In the genomic region with DNA sequence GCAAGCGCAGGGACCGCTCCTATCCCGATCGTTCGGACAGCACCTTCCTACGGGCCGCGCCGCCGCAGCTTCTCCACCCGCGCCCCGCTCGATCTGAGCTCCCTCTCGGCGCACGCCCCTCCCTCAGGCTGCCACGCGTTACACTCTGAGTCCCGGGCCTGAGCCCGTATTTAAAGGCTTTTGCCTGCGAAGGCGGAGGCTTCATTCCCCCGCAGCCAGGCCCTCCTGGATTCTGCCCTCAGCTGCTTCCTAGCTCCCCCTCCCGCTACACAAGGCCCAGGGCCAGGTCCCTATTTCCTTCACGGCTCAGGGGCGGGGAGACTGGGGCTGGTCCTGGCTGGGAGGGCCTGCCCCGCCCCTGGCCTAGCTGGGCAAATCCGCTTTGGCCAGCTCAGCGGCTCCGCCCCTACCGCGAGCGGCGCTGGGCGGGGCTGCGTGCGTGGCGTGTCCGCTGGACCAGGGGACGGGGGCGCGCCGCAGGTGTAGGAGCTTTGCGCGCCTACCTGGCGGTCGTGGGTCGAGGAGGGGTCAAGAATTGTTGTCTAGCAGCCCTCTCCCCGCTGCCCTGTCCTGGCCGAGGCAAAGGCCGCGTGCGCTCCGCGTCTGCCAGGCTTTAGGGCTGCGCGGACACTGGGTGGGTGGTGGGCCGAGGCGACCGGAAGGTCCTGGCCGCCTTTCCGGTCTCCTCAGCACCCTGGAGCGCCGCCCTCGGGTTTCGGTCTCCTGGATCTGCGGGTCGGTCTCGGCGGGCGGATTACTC, we compare ENCODE assay signal across 1 cellular context.
TF ChIP-seq lines count a peak whose summit lies in the region.

A gene (minus strand): TSS at position 144 of the 760 bp plus-strand sequence. CDS start 5,927 bp downstream, outside the sequence.

TF ChIP-seq in HepG2, 621 proteins besides CTCF, POLR2A, EP300 and RAD21 (continued from another document and continues in another):
- TF ChIP-seq RARG (CRISPR knock-in tag; IDR thresholded peaks at IDR 0.05; ENCODE audit: low read depth) (peak; percentile 68; the same call in 1 of the 2 replicates), ZNF788 (CRISPR knock-in tag; IDR thresholded peaks at IDR 0.05; ENCODE audit: borderline replicate concordance) (peak; percentile 82; the same call in 1 of the 2 replicates), HCFC1 (IDR thresholded peaks at IDR 0.05; ENCODE audit: low read depth, low read length) (peak; percentile 14; the same call in 1 of the 2 replicates), ZNF12 (CRISPR knock-in tag; IDR thresholded peaks at IDR 0.05) (peak; percentile 67), ZNF335 (CRISPR knock-in tag; IDR thresholded peaks at IDR 0.05) (peak; percentile 78; the same call in 1 of the 2 replicates), ZNF605 (CRISPR knock-in tag; IDR thresholded peaks at IDR 0.05) (peak; percentile 15; the same call in 1 of the 2 replicates), ZNF264 (CRISPR knock-in tag; IDR thresholded peaks at IDR 0.05) (no peak; the same call in none of the 2 replicates), ERF (CRISPR knock-in tag; IDR thresholded peaks at IDR 0.05) (peak; percentile 61; the same call in 1 of the 2 replicates), ZNF749 (CRISPR knock-in tag; IDR thresholded peaks at IDR 0.05; ENCODE audit: borderline replicate concordance) (peak; percentile 77; the same call in 1 of the 2 replicates), ZFYVE20 (CRISPR knock-in tag; IDR thresholded peaks at IDR 0.05; ENCODE audit: borderline replicate concordance, low read depth) (0 out of 2 replicates have a peak, but pooled peaks have one; percentile 62), ELF1 (CRISPR knock-in tag; IDR thresholded peaks at IDR 0.05) (peak; percentile 54; the same call in 1 of the 2 replicates), SMYD3 (CRISPR knock-in tag; IDR thresholded peaks at IDR 0.05) (0 out of 2 replicates have a peak, but pooled peaks have one; percentile 66), NAIF1 (CRISPR knock-in tag; IDR thresholded peaks at IDR 0.05; ENCODE audit: borderline replicate concordance) (peak; percentile 85), AKAP8 (CRISPR knock-in tag; IDR thresholded peaks at IDR 0.05) (peak; percentile 88), ZSCAN12 (CRISPR knock-in tag; IDR thresholded peaks at IDR 0.05) (0 out of 2 replicates have a peak, but pooled peaks have one; percentile 53), ZNF282 (IDR thresholded peaks at IDR 0.05; ENCODE audit: partially characterized antibody) (no peak), KMT2A (CRISPR knock-in tag; IDR thresholded peaks at IDR 0.05) (peak; percentile 95), NFIB (CRISPR knock-in tag; IDR thresholded peaks at IDR 0.05; ENCODE audit: borderline replicate concordance) (no peak), ZNF17 (CRISPR knock-in tag; IDR thresholded peaks at IDR 0.05) (no peak), NCOA1 (CRISPR knock-in tag; IDR thresholded peaks at IDR 0.05) (peak; percentile 81; the same call in 1 of the 2 replicates), POGZ (CRISPR knock-in tag; IDR thresholded peaks at IDR 0.05) (peak; percentile 85), ZNF350 (CRISPR knock-in tag; IDR thresholded peaks at IDR 0.05; ENCODE audit: borderline replicate concordance, low read depth) (peak; percentile 68), ESRRA (CRISPR knock-in tag; IDR thresholded peaks at IDR 0.05; ENCODE audit: low read depth) (peak; percentile 76; the same call in 1 of the 2 replicates), ZNF547 (CRISPR knock-in tag; IDR thresholded peaks at IDR 0.05) (peak; percentile 83; the same call in 1 of the 2 replicates), ARNTL (CRISPR knock-in tag; IDR thresholded peaks at IDR 0.05) (peak; percentile 50), ZNF878 (CRISPR knock-in tag; IDR thresholded peaks at IDR 0.05) (peak; percentile 90), KDM6A (CRISPR knock-in tag; IDR thresholded peaks at IDR 0.05; ENCODE audit: low read depth) (no peak), PHF5A (CRISPR knock-in tag; IDR thresholded peaks at IDR 0.05; ENCODE audit: low read depth, unreplicated experiment) (no peak), ATF1 (CRISPR knock-in tag; IDR thresholded peaks at IDR 0.05) (peak; percentile 65), MAFK (conservative IDR thresholded peaks at IDR 0.05 in 1 of 2, IDR thresholded peaks at IDR 0.05 in 1 of 2; ENCODE audit: low read length in 2 of 2) (no peak), ZNF326 (CRISPR knock-in tag; IDR thresholded peaks at IDR 0.05; ENCODE audit: borderline replicate concordance) (no peak), SUZ12 (IDR thresholded peaks at IDR 0.05; ENCODE audit: low read depth, low read length) (no peak)
- TF ChIP-seq, protein P1, sequence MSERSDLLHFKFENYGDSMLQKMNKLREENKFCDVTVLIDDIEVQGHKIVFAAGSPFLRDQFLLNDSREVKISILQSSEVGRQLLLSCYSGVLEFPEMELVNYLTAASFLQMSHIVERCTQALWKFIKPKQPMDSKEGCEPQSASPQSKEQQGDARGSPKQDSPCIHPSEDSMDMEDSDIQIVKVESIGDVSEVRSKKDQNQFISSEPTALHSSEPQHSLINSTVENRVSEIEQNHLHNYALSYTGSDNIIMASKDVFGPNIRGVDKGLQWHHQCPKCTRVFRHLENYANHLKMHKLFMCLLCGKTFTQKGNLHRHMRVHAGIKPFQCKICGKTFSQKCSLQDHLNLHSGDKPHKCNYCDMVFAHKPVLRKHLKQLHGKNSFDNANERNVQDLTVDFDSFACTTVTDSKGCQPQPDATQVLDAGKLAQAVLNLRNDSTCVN (CRISPR knock-in tag; IDR thresholded peaks at IDR 0.05; ENCODE audit: borderline replicate concordance): peak; percentile 73
- TF ChIP-seq, protein P2, sequence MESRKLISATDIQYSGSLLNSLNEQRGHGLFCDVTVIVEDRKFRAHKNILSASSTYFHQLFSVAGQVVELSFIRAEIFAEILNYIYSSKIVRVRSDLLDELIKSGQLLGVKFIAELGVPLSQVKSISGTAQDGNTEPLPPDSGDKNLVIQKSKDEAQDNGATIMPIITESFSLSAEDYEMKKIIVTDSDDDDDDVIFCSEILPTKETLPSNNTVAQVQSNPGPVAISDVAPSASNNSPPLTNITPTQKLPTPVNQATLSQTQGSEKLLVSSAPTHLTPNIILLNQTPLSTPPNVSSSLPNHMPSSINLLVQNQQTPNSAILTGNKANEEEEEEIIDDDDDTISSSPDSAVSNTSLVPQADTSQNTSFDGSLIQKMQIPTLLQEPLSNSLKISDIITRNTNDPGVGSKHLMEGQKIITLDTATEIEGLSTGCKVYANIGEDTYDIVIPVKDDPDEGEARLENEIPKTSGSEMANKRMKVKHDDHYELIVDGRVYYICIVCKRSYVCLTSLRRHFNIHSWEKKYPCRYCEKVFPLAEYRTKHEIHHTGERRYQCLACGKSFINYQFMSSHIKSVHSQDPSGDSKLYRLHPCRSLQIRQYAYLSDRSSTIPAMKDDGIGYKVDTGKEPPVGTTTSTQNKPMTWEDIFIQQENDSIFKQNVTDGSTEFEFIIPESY (CRISPR knock-in tag; IDR thresholded peaks at IDR 0.05): no peak; the same call in none of the 2 replicates
- TF ChIP-seq, protein P3, sequence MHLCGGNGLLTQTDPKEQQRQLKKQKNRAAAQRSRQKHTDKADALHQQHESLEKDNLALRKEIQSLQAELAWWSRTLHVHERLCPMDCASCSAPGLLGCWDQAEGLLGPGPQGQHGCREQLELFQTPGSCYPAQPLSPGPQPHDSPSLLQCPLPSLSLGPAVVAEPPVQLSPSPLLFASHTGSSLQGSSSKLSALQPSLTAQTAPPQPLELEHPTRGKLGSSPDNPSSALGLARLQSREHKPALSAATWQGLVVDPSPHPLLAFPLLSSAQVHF (CRISPR knock-in tag; IDR thresholded peaks at IDR 0.05): peak; percentile 87
- TF ChIP-seq, protein P4, sequence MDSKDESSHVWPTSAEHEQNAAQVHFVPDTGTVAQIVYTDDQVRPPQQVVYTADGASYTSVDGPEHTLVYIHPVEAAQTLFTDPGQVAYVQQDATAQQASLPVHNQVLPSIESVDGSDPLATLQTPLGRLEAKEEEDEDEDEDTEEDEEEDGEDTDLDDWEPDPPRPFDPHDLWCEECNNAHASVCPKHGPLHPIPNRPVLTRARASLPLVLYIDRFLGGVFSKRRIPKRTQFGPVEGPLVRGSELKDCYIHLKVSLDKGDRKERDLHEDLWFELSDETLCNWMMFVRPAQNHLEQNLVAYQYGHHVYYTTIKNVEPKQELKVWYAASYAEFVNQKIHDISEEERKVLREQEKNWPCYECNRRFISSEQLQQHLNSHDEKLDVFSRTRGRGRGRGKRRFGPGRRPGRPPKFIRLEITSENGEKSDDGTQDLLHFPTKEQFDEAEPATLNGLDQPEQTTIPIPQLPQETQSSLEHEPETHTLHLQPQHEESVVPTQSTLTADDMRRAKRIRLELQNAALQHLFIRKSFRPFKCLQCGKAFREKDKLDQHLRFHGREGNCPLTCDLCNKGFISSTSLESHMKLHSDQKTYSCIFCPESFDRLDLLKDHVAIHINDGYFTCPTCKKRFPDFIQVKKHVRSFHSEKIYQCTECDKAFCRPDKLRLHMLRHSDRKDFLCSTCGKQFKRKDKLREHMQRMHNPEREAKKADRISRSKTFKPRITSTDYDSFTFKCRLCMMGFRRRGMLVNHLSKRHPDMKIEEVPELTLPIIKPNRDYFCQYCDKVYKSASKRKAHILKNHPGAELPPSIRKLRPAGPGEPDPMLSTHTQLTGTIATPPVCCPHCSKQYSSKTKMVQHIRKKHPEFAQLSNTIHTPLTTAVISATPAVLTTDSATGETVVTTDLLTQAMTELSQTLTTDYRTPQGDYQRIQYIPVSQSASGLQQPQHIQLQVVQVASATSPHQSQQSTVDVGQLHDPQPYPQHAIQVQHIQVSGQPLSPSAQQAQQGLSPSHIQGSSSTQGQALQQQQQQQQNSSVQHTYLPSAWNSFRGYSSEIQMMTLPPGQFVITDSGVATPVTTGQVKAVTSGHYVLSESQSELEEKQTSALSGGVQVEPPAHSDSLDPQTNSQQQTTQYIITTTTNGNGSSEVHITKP (CRISPR knock-in tag; IDR thresholded peaks at IDR 0.05; ENCODE audit: low read depth): 0 out of 2 replicates have a peak, but pooled peaks have one; percentile 30
- TF ChIP-seq, protein P5, sequence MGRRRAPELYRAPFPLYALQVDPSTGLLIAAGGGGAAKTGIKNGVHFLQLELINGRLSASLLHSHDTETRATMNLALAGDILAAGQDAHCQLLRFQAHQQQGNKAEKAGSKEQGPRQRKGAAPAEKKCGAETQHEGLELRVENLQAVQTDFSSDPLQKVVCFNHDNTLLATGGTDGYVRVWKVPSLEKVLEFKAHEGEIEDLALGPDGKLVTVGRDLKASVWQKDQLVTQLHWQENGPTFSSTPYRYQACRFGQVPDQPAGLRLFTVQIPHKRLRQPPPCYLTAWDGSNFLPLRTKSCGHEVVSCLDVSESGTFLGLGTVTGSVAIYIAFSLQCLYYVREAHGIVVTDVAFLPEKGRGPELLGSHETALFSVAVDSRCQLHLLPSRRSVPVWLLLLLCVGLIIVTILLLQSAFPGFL (CRISPR knock-in tag; IDR thresholded peaks at IDR 0.05): no peak
- TF ChIP-seq, protein P6, sequence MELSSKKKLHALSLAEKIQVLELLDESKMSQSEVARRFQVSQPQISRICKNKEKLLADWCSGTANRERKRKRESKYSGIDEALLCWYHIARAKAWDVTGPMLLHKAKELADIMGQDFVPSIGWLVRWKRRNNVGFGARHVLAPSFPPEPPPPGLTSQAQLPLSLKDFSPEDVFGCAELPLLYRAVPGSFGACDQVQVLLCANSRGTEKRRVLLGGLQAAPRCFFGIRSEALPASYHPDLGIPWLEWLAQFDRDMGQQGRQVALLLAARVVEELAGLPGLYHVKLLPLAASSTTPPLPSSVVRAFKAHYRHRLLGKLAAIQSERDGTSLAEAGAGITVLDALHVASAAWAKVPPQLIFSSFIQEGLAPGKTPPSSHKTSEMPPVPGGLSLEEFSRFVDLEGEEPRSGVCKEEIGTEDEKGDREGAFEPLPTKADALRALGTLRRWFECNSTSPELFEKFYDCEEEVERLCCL (CRISPR knock-in tag; IDR thresholded peaks at IDR 0.05; ENCODE audit: borderline replicate concordance): no peak
- TF ChIP-seq, protein P7, sequence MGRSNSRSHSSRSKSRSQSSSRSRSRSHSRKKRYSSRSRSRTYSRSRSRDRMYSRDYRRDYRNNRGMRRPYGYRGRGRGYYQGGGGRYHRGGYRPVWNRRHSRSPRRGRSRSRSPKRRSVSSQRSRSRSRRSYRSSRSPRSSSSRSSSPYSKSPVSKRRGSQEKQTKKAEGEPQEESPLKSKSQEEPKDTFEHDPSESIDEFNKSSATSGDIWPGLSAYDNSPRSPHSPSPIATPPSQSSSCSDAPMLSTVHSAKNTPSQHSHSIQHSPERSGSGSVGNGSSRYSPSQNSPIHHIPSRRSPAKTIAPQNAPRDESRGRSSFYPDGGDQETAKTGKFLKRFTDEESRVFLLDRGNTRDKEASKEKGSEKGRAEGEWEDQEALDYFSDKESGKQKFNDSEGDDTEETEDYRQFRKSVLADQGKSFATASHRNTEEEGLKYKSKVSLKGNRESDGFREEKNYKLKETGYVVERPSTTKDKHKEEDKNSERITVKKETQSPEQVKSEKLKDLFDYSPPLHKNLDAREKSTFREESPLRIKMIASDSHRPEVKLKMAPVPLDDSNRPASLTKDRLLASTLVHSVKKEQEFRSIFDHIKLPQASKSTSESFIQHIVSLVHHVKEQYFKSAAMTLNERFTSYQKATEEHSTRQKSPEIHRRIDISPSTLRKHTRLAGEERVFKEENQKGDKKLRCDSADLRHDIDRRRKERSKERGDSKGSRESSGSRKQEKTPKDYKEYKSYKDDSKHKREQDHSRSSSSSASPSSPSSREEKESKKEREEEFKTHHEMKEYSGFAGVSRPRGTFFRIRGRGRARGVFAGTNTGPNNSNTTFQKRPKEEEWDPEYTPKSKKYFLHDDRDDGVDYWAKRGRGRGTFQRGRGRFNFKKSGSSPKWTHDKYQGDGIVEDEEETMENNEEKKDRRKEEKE (IDR thresholded peaks at IDR 0.05): no peak
- TF ChIP-seq, protein P8, sequence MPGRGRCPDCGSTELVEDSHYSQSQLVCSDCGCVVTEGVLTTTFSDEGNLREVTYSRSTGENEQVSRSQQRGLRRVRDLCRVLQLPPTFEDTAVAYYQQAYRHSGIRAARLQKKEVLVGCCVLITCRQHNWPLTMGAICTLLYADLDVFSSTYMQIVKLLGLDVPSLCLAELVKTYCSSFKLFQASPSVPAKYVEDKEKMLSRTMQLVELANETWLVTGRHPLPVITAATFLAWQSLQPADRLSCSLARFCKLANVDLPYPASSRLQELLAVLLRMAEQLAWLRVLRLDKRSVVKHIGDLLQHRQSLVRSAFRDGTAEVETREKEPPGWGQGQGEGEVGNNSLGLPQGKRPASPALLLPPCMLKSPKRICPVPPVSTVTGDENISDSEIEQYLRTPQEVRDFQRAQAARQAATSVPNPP (CRISPR knock-in tag; IDR thresholded peaks at IDR 0.05): peak; percentile 68; the same call in 1 of the 2 replicates
- TF ChIP-seq, protein P9, sequence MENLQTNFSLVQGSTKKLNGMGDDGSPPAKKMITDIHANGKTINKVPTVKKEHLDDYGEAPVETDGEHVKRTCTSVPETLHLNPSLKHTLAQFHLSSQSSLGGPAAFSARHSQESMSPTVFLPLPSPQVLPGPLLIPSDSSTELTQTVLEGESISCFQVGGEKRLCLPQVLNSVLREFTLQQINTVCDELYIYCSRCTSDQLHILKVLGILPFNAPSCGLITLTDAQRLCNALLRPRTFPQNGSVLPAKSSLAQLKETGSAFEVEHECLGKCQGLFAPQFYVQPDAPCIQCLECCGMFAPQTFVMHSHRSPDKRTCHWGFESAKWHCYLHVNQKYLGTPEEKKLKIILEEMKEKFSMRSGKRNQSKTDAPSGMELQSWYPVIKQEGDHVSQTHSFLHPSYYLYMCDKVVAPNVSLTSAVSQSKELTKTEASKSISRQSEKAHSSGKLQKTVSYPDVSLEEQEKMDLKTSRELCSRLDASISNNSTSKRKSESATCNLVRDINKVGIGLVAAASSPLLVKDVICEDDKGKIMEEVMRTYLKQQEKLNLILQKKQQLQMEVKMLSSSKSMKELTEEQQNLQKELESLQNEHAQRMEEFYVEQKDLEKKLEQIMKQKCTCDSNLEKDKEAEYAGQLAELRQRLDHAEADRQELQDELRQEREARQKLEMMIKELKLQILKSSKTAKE (CRISPR knock-in tag; IDR thresholded peaks at IDR 0.05; ENCODE audit: borderline replicate concordance): peak; percentile 73; the same call in 1 of the 2 replicates
